9 cellular contexts compared by ENCODE assay signal in the genomic region with DNA sequence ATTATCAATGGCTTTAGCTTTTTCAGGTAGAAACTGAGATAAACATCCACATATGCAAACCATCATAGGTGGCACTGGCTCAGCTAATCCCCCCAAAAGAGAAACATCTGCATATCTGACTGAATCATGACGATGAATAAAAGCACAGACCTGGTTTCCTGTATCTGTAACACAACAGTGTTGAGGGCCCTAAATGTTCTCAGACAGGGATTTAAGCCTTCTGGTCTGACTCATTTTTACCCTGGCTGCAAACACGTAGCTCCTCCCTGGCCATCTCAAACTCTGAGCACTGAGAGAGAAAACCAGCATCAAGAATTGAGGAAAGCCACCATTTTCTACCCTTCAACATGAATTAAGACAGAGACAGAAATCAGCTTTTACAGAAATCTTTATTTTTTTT. TPM values are rescaled to one million over a fixed set of nuclear protein-coding genes. Genes with fewer than 3 reads are reported as not detected.
DNase-seq lines count a peak whose midpoint lies in the region; ATAC-seq and TF ChIP-seq lines count a peak whose summit lies in the region.
"Had no signal": no experiment of that assay in that cellular context is flagged by ENCODE, and none has a peak within 500 bp of the region (broad histone marks: within the 10 kb centered on the region; RNA-seq: fewer than 3 reads in every experiment).

No MANE protein-coding gene starts in this region.

- peak; percentile 67 for ATAC-seq in activated naive CD8-positive, alpha-beta T cell treated with anti-CD3 and anti-CD28 coated beads, Interleukin-2, amount 10 ng/mL, durations not matched to agents 7 days and 5 days (ENCODE audit: low read depth)
- ATAC-seq in mucosa of descending colon (peak; percentile 61), right lobe of liver (no peak), HG03457 (IDR thresholded peaks at IDR 0.05; ENCODE audit: unreplicated experiment) (no peak)

- H3K27me3 ChIP-seq in CD8-positive, alpha-beta memory T cell (ENCODE audit: insufficient read depth, low read length, poor library complexity, severe bottlenecking) = no peaks in the 10 kb centered on the region
- H3K27me3 ChIP-seq in right lobe of liver = no peaks in the 10 kb centered on the region

- H3K4me1 Mint-ChIP-seq in CD8-positive, alpha-beta memory T cell = peaks cover 48 to 88% (median 87%) of the 10 kb centered on the region in 3 donors
- peaks cover 54% of the 10 kb centered on the region for H3K4me1 Mint-ChIP-seq in activated naive CD8-positive, alpha-beta T cell treated with anti-CD3 and anti-CD28 coated beads, Interleukin-2, amount 10 ng/mL, durations not matched to agents 7 days and 5 days

- H3K27ac Mint-ChIP-seq in CD8-positive, alpha-beta memory T cell = peak overlapping the region; percentile 80 to 99 (median 97)
- H3K27ac Mint-ChIP-seq in activated naive CD8-positive, alpha-beta T cell treated with anti-CD3 and anti-CD28 coated beads, Interleukin-2, amount 10 ng/mL, durations not matched to agents 7 days and 5 days = peak overlapping the region; percentile 85

- H3K9me3 ChIP-seq in CD8-positive, alpha-beta memory T cell (ENCODE audit: low read length) = no peaks in the 10 kb centered on the region
- H3K9me3 ChIP-seq in mucosa of descending colon (no peaks in the 10 kb centered on the region), right lobe of liver (no peaks in the 10 kb centered on the region)

- 87% methylated on average over 2 of the region's 2 CpGs for WGBS in right lobe of liver (ENCODE audit: insufficient coverage, low coverage, low lambda C conversion rate, missing lambda C conversion rate)

- H3K4me3 ChIP-seq in CD8-positive, alpha-beta memory T cell (ENCODE audit: low read length) = no peak overlapping the region
- H3K4me3 ChIP-seq in mucosa of descending colon = no peak overlapping the region
- H3K4me3 ChIP-seq in right lobe of liver = no peak overlapping the region

- POLR2A ChIA-PET in CD8-positive, alpha-beta memory T cell (lab: Charles Lee) = interaction anchor here (0.8 to 1.9 kb wide), 5 partner anchors 8 to 17 kb away, joined by 3 to 8 read pairs (median 5); no protein-coding TSS in a partner anchor
- POLR2A ChIA-PET in activated naive CD8-positive, alpha-beta T cell treated with anti-CD3 and anti-CD28 coated beads, Interleukin-2, amount 10 ng/mL, durations not matched to agents 7 days and 5 days (lab: Charles Lee) = interaction anchor here (0.5 to 3.5 kb wide), 5 partner anchors 9 to 591 kb away, joined by 3 to 19 read pairs (median 3); no protein-coding TSS in a partner anchor

- peak overlapping the region; percentile 0 to 83 (median 78) for H3K4me3 Mint-ChIP-seq in CD8-positive, alpha-beta memory T cell
- H3K4me3 Mint-ChIP-seq in activated naive CD8-positive, alpha-beta T cell treated with anti-CD3 and anti-CD28 coated beads, Interleukin-2, amount 10 ng/mL, durations not matched to agents 7 days and 5 days = peak overlapping the region; percentile 67

- DNase-seq in CD8-positive, alpha-beta memory T cell = peak in 2 of 5 donors; percentile 24 to 68
- DNase-seq in LHCN-M2 (ENCODE audit: low read depth) (peak; percentile 66), mucosa of descending colon (no peak), right lobe of liver (no peak), NCI-H187 treated with DMSO at 0.1 percent for 48 hours (lab: John Stamatoyannopoulos, UW) (no peak), middle frontal gyrus (ENCODE audit: extremely low spot score, low spot score) (no peak)
- DNase-seq in activated naive CD8-positive, alpha-beta T cell treated with anti-CD3 and anti-CD28 coated beads, Interleukin-2, amount 10 ng/mL, durations not matched to agents 7 days and 5 days = no peak
- DNase-seq: NCI-H446 had no signal

- H3K4me1 ChIP-seq in CD8-positive, alpha-beta memory T cell (ENCODE audit: insufficient read depth, low read length) = peaks cover 56% of the 10 kb centered on the region
- H3K4me1 ChIP-seq in mucosa of descending colon (ENCODE audit: low read depth) = no peaks in the 10 kb centered on the region
- H3K4me1 ChIP-seq in right lobe of liver = no peaks in the 10 kb centered on the region

- intact Hi-C loops in mucosa of descending colon (cut with DNase I, micrococcal nuclease) = no loop called here
- intact Hi-C loops in right lobe of liver (cut with DNase I) = no loop called here

- H3K9me3 Mint-ChIP-seq in CD8-positive, alpha-beta memory T cell = no peaks in the 10 kb centered on the region
- H3K9me3 Mint-ChIP-seq in activated naive CD8-positive, alpha-beta T cell treated with anti-CD3 and anti-CD28 coated beads, Interleukin-2, amount 10 ng/mL, durations not matched to agents 7 days and 5 days = no peaks in the 10 kb centered on the region

- no peak for TF ChIP-seq POLR2A in right lobe of liver (IDR thresholded peaks at IDR 0.05)

- no peak overlapping the region for H3K27ac ChIP-seq in CD8-positive, alpha-beta memory T cell (ENCODE audit: low read depth, low read length)
- H3K27ac ChIP-seq in right lobe of liver = no peak overlapping the region

- no peaks in the 10 kb centered on the region for H3K27me3 Mint-ChIP-seq in CD8-positive, alpha-beta memory T cell
- no peaks in the 10 kb centered on the region for H3K27me3 Mint-ChIP-seq in activated naive CD8-positive, alpha-beta T cell treated with anti-CD3 and anti-CD28 coated beads, Interleukin-2, amount 10 ng/mL, durations not matched to agents 7 days and 5 days

- H3K36me3 ChIP-seq in CD8-positive, alpha-beta memory T cell (ENCODE audit: insufficient read depth, low read length) = peaks cover 17% of the 10 kb centered on the region
- H3K36me3 ChIP-seq in mucosa of descending colon (ENCODE audit: low read depth) (no peaks in the 10 kb centered on the region), right lobe of liver (peaks cover 0 to 18% (median 2%) of the 10 kb centered on the region in 4 donors)

- CTCF ChIA-PET in CD8-positive, alpha-beta memory T cell (lab: Charles Lee) = interaction anchor here (1.0 to 7.5 kb wide), 6 partner anchors 12 to 114 kb away, joined by 3 to 60 read pairs (median 12); no protein-coding TSS in a partner anchor

- TF ChIP-seq CTCF in mucosa of descending colon (IDR thresholded peaks at IDR 0.05) (no peak), right lobe of liver (IDR thresholded peaks at IDR 0.05) (no peak)

- peaks cover 16 to 61% (median 17%) of the 10 kb centered on the region in 3 donors for H3K36me3 Mint-ChIP-seq in CD8-positive, alpha-beta memory T cell
- peaks cover 50% of the 10 kb centered on the region for H3K36me3 Mint-ChIP-seq in activated naive CD8-positive, alpha-beta T cell treated with anti-CD3 and anti-CD28 coated beads, Interleukin-2, amount 10 ng/mL, durations not matched to agents 7 days and 5 days

RNA-seq across cellular contexts. Expression of a gene that starts 35.2 kb away (rescaled TPM):
- total RNA-seq in CD8-positive, alpha-beta memory T cell = 10 to 100 TPM; 41.5 to 50.9 TPM
- 35.5 TPM for polyA plus RNA-seq in CD8-positive, alpha-beta memory T cell
- total RNA-seq in LHCN-M2 (2014; rRNA removed) = 76.2 and 90.4 TPM in 2 replicates
- 62.5 TPM for polyA plus RNA-seq in LHCN-M2 (2012)
- total RNA-seq in activated naive CD8-positive, alpha-beta T cell treated with anti-CD3 and anti-CD28 coated beads, Interleukin-2, amount 10 ng/mL, durations not matched to agents 7 days and 5 days = 10 to 100 TPM; 40.6 to 46.0 TPM
- total RNA-seq in mucosa of descending colon = 10 to 100 TPM; 60.9 to 96.7 (median 84.9) TPM
- 10 to 100 TPM; 42.7 to 52.7 (median 49.4) TPM for total RNA-seq in right lobe of liver

RNA-seq across cellular contexts. Expression of a gene that starts 35.2 kb away (rescaled TPM):
- 10 to 100 TPM; 12.0 to 13.2 TPM for total RNA-seq in CD8-positive, alpha-beta memory T cell
- polyA plus RNA-seq in CD8-positive, alpha-beta memory T cell = 0.62 TPM
- total RNA-seq in LHCN-M2 (2014; rRNA removed) = 3.7 and 4.2 TPM in 2 replicates
- polyA plus RNA-seq in LHCN-M2 (2012) = 1.2 TPM
- total RNA-seq in activated naive CD8-positive, alpha-beta T cell treated with anti-CD3 and anti-CD28 coated beads, Interleukin-2, amount 10 ng/mL, durations not matched to agents 7 days and 5 days = 10 to 100 TPM in 1 of 2 experiments, 1 to 10 TPM in 1; 9.8 to 10.9 TPM
- 10 to 100 TPM; 10.4 to 17.2 (median 16.3) TPM for total RNA-seq in mucosa of descending colon
- 1 to 10 TPM; 2.8 to 3.8 (median 3.4) TPM for total RNA-seq in right lobe of liver

RNA-seq across cellular contexts. Expression of a gene that starts 52.0 kb away (rescaled TPM):
- total RNA-seq in CD8-positive, alpha-beta memory T cell = 10 to 100 TPM; 49.5 to 50.3 TPM
- polyA plus RNA-seq in CD8-positive, alpha-beta memory T cell = 84.0 TPM
- total RNA-seq in LHCN-M2 (2014; rRNA removed) (287 and 368 TPM in 2 replicates), mucosa of descending colon (100 to 1,000 TPM in 1 of 3 donors, 10 to 100 TPM in 2; 55.0 to 269 (median 83.3) TPM), right lobe of liver (10 to 100 TPM; 33.1 to 54.9 (median 46.8) TPM)
- 230 TPM for polyA plus RNA-seq in LHCN-M2 (2012)
- 10 to 100 TPM; 36.0 to 39.4 TPM for total RNA-seq in activated naive CD8-positive, alpha-beta T cell treated with anti-CD3 and anti-CD28 coated beads, Interleukin-2, amount 10 ng/mL, durations not matched to agents 7 days and 5 days

Comparison
In these comparisons a context has a peak if more than half of its experiments do, and no peak if none do; other contexts are left out.
1. ATAC-seq: peak in activated naive CD8-positive, alpha-beta T cell treated with anti-CD3 and anti-CD28 coated beads, Interleukin-2, amount 10 ng/mL, durations not matched to agents 7 days and 5 days (single experiment) and mucosa of descending colon (single experiment); none in right lobe of liver (0 of 4) and HG03457 (single experiment).